10 cellular contexts compared by ENCODE assay signal in genomic region chr22:25027959-25028840, GRCh38.
DNase-seq lines count a peak whose midpoint lies in the region; TF ChIP-seq lines count a peak whose summit lies in the region.
"Had no signal": no experiment of that assay in that cellular context is flagged by ENCODE, and none has a peak within 500 bp of the region (broad histone marks: within the 10 kb centered on the region; RNA-seq: fewer than 3 reads in every experiment).

No MANE protein-coding gene starts in this region.

- POLR2A ChIA-PET in MCF 10A (lab: Yijun Ruan, JAX): interaction anchor here (0.5 to 2.2 kb wide), 5 partner anchors 14 to 75 kb away, joined by 3 to 8 read pairs (median 4); partner anchors contain the start of gene KIAA1671

- H3K4me3 Mint-ChIP-seq in MCF 10A (ENCODE audit: unreplicated experiment): no peak overlapping the region

- 89% methylated on average over 45 of the region's 45 CpGs for WGBS in HUES64
- 81% methylated on average over 29 of the region's 45 CpGs for WGBS in suprapubic skin

- peak; percentile 83 for TF ChIP-seq CTCF in BE2C (IDR thresholded peaks at IDR 0.05; ENCODE audit: low read depth, low read length)
- TF ChIP-seq CTCF in MCF 10A (IDR thresholded peaks at IDR 0.05; ENCODE audit: unreplicated experiment): peak; percentile 28
- peak in 1 of 2 donors; percentile 21 for TF ChIP-seq CTCF in suprapubic skin (IDR thresholded peaks at IDR 0.05)

- no peaks in the 10 kb centered on the region for H3K36me3 ChIP-seq in BE2C
- peaks cover 5% of the 10 kb centered on the region; the same call in 1 of the 2 replicates for H3K36me3 ChIP-seq in HUES64 (ENCODE audit: insufficient read depth, low read length)
- peaks cover 6% of the 10 kb centered on the region for H3K36me3 ChIP-seq in suprapubic skin

- H3K9ac ChIP-seq in HUES64 (ENCODE audit: low read depth, low read length): no peak overlapping the region

- no peak overlapping the region for H3K4me3 ChIP-seq in BE2C (ENCODE audit: low read depth, low read length)
- no peak overlapping the region for H3K4me3 ChIP-seq in HUES64 (ENCODE audit: low read length)
- no peak overlapping the region for H3K4me3 ChIP-seq in suprapubic skin

- H3K9me3 ChIP-seq in BE2C: no peaks in the 10 kb centered on the region
- H3K9me3 ChIP-seq in HUES64 (ENCODE audit: insufficient read depth, low read depth, low read length): no peaks in the 10 kb centered on the region
- H3K9me3 ChIP-seq in suprapubic skin: no peaks in the 10 kb centered on the region

- H3K36me3 Mint-ChIP-seq in MCF 10A (ENCODE audit: insufficient read depth, unreplicated experiment): peaks cover 73% of the 10 kb centered on the region

- H3K9me3 Mint-ChIP-seq in MCF 10A (ENCODE audit: unreplicated experiment): no peaks in the 10 kb centered on the region
- H3K9me3 Mint-ChIP-seq: activated T-helper 2 cell treated with anti-CD3 and anti-CD28 coated beads, Interferon-gamma antibody, Interleukin-2, Interleukin-4, amounts not matched to agents 10 μg/mL and 5 μg/mL and 100 μg/mL, durations not matched to agents 14 hours and 24 hours and 36 hours had no signal

- no peaks in the 10 kb centered on the region for H3K27me3 Mint-ChIP-seq in MCF 10A (ENCODE audit: insufficient read depth, unreplicated experiment)

- no peak for TF ChIP-seq POLR2A in suprapubic skin (IDR thresholded peaks at IDR 0.05)

- H3K4me1 ChIP-seq in BE2C: no peaks in the 10 kb centered on the region
- peaks cover 4% of the 10 kb centered on the region; the same call in 1 of the 2 replicates for H3K4me1 ChIP-seq in HUES64 (ENCODE audit: insufficient read depth, low read length)
- H3K4me1 ChIP-seq in suprapubic skin: peaks cover 30% of the 10 kb centered on the region

- intact Hi-C loops in MCF 10A (cut with micrococcal nuclease): loop anchor here (1.0 to 5.0 kb wide), 2 partner anchors 36 to 76 kb away; partner anchors contain the start of gene KIAA1671

- H3K27ac ChIP-seq in HUES64 (ENCODE audit: low read depth, low read length) (peak overlapping the region; percentile 30; the same call in 1 of the 2 replicates), suprapubic skin (no peak overlapping the region)

- BruUV-seq in MCF 10A (replicated peaks; lab: Mats Ljungman, UMichigan): TSS peak; percentile 9

- no peak for TF ChIP-seq EP300 in suprapubic skin (IDR thresholded peaks at IDR 0.05)

- peaks cover 28% of the 10 kb centered on the region for H3K4me1 Mint-ChIP-seq in MCF 10A (ENCODE audit: insufficient read depth, unreplicated experiment)

- peak overlapping the region; percentile 79 for H3K27ac Mint-ChIP-seq in MCF 10A (ENCODE audit: low read depth, unreplicated experiment)
- H3K27ac Mint-ChIP-seq: activated T-helper 2 cell treated with anti-CD3 and anti-CD28 coated beads, Interferon-gamma antibody, Interleukin-2, Interleukin-4, amounts not matched to agents 10 μg/mL and 5 μg/mL and 100 μg/mL, durations not matched to agents 14 hours and 24 hours and 36 hours had no signal

- peak; percentile 77 for DNase-seq in BE2C
- no peak for DNase-seq in MCF 10A (ENCODE audit: unreplicated experiment)
- peak; percentile 57 to 75 for DNase-seq in lung microvascular endothelial cell (ENCODE audit: low read depth in 2 of 2)
- DNase-seq in suprapubic skin (ENCODE audit: low spot score in 2 of 2): no peak
- no peak for DNase-seq in medulla oblongata (ENCODE audit: extremely low spot score)
- no peak for DNase-seq in stimulated activated naive CD4-positive, alpha-beta T cell (lab: John Stamatoyannopoulos, UW)
- no peak for DNase-seq in NCI-H446 (lab: John Stamatoyannopoulos, UW)
- DNase-seq: IMR-90 had no signal

- no peaks in the 10 kb centered on the region for H3K27me3 ChIP-seq in BE2C
- no peaks in the 10 kb centered on the region for H3K27me3 ChIP-seq in HUES64 (ENCODE audit: insufficient read depth, low read length)
- H3K27me3 ChIP-seq in suprapubic skin: no peaks in the 10 kb centered on the region

- CTCF ChIA-PET in MCF 10A (lab: Yijun Ruan, JAX): interaction anchor here (0.6 to 2.3 kb wide), 12 partner anchors 17 to 173 kb away, joined by 3 to 11 read pairs (median 4); partner anchors contain the start of gene KIAA1671

Comparison
In these comparisons a context has a peak if more than half of its experiments do, and no peak if none do; other contexts are left out.
1. DNase-seq: peak in BE2C (single experiment) and lung microvascular endothelial cell (2 of 2); none in MCF 10A (single experiment), suprapubic skin (0 of 2), medulla oblongata (single experiment), stimulated activated naive CD4-positive, alpha-beta T cell (0 of 6) and NCI-H446 (0 of 2).